8 cellular contexts compared by ENCODE assay signal in genomic region chr22:30288414-30289125, GRCh38. TPM values are rescaled to one million over a fixed set of nuclear protein-coding genes. Genes with fewer than 3 reads are reported as not detected.
DNase-seq lines count a peak whose midpoint lies in the region; ATAC-seq and TF ChIP-seq lines count a peak whose summit lies in the region.

No MANE protein-coding gene starts in this region.

- H3K9me3 ChIP-seq in heart left ventricle, result no peaks in the 10 kb centered on the region
- no peaks in the 10 kb centered on the region for H3K9me3 ChIP-seq in mesodermal cell (ENCODE audit: control insufficient read depth, low read length)
- H3K9me3 ChIP-seq in vagina, result no peaks in the 10 kb centered on the region

- intact Hi-C loops in heart left ventricle (cut with DNase I), result loop anchor here in 9 of 10 donors (1.0 to 5.0 kb wide), 11 partner anchors 23 to 136 kb away; partner anchors contain the start of genes RNF215 (in 7 of the 9), SF3A1 (in 6 of the 9), TBC1D10A (in 6 of the 9) and CCDC157 (in 5 of the 9)
- intact Hi-C loops in cardiac septum (cut with DNase I), result loop anchor here (1.0 to 2.0 kb wide), 4 partner anchors 38 to 136 kb away; partner anchors contain the start of genes SF3A1 and TBC1D10A
- intact Hi-C loops in MCF 10A (cut with micrococcal nuclease), result loop anchor here (1.0 to 2.0 kb wide), 4 partner anchors 39 to 138 kb away; partner anchors contain the start of genes CCDC157, RNF215 and SF3A1
- intact Hi-C loops in vagina (cut with DNase I), result loop anchor here (2.0 to 10.0 kb wide), 2 partner anchors 66 to 98 kb away; partner anchors contain the start of genes CCDC157, RNF215 and SF3A1

- POLR2A ChIA-PET in MCF 10A (lab: Yijun Ruan, JAX), result interaction anchor here (1.0 to 6.0 kb wide), 15 partner anchors 9 to 187 kb away, joined by 3 to 109 read pairs (median 5); partner anchors contain the start of genes CCDC157, MTFP1, RNF215 and SEC14L2

- TF ChIP-seq POLR2A in heart left ventricle (IDR thresholded peaks at IDR 0.05) (no peak), vagina (IDR thresholded peaks at IDR 0.05) (no peak)

- ATAC-seq in heart left ventricle (no peak), GM21423 (IDR thresholded peaks at IDR 0.05; ENCODE audit: unreplicated experiment) (no peak)

- DNase-seq in heart left ventricle (peak in 1 of 5 donors; percentile 51), cardiac septum (ENCODE audit: low spot score) (no peak), MCF 10A (ENCODE audit: unreplicated experiment) (no peak), vagina (ENCODE audit: extremely low spot score in 2 of 2) (no peak), H4 (ENCODE audit: low spot score) (no peak)
- DNase-seq in stimulated activated CD4-positive, alpha-beta T cell treated with anti-CD3 and anti-CD28 coated beads, Interleukin-4, amount 100 ng/mL, for 24 hours, result no peak

- no TSS peak for BruUV-seq in MCF 10A (replicated peaks; lab: Mats Ljungman, UMichigan)

- 13 to 19% (median 18%) methylated on average over 19 to 27 of the region's 27 CpGs for WGBS in heart left ventricle, 4 donors
- WGBS in mesodermal cell (ENCODE audit: insufficient coverage in 2 of 2), 2 experiments, result 25 to 30% methylated on average over 11 to 12 of the region's 27 CpGs

- no peaks in the 10 kb centered on the region for H3K36me3 Mint-ChIP-seq in MCF 10A (ENCODE audit: insufficient read depth, unreplicated experiment)

- H3K27me3 ChIP-seq in heart left ventricle (no peaks in the 10 kb centered on the region), vagina (no peaks in the 10 kb centered on the region)

- H3K36me3 ChIP-seq in heart left ventricle (peaks cover 0 to 44% (median 23%) of the 10 kb centered on the region in 9 donors), mesodermal cell (ENCODE audit: control insufficient read depth, insufficient read depth, low read length) (peaks cover 21% of the 10 kb centered on the region), vagina (peaks cover 0 to 34% of the 10 kb centered on the region in 2 donors)

- no peaks in the 10 kb centered on the region for H3K9me3 Mint-ChIP-seq in MCF 10A (ENCODE audit: unreplicated experiment)

- peaks cover 6% of the 10 kb centered on the region for H3K4me1 Mint-ChIP-seq in MCF 10A (ENCODE audit: insufficient read depth, unreplicated experiment)

- H3K4me1 ChIP-seq in heart left ventricle (peaks cover 12 to 45% (median 37%) of the 10 kb centered on the region in 12 donors), mesodermal cell (ENCODE audit: control insufficient read depth, insufficient read depth, low read length, poor library complexity, severe bottlenecking) (peaks cover 25% of the 10 kb centered on the region), vagina (peaks cover 59% of the 10 kb centered on the region)

- no peaks in the 10 kb centered on the region for H3K27me3 Mint-ChIP-seq in MCF 10A (ENCODE audit: insufficient read depth, unreplicated experiment)

- TF ChIP-seq CTCF in heart left ventricle (IDR thresholded peaks at IDR 0.05) (no peak), MCF 10A (IDR thresholded peaks at IDR 0.05; ENCODE audit: unreplicated experiment) (no peak), vagina (IDR thresholded peaks at IDR 0.05) (no peak)

- peak overlapping the region; percentile 77 for H3K4me3 Mint-ChIP-seq in MCF 10A (ENCODE audit: unreplicated experiment)

- H3K27ac Mint-ChIP-seq in MCF 10A (ENCODE audit: low read depth, unreplicated experiment), result peak overlapping the region; percentile 27

- CTCF ChIA-PET in MCF 10A (lab: Yijun Ruan, JAX), result interaction anchor here (0.6 to 3.7 kb wide), 43 partner anchors 9 to 1052 kb away, joined by 3 to 48 read pairs (median 5); partner anchors contain the start of genes RNF215, SEC14L2 and TBC1D10A

- H3K27ac ChIP-seq in heart left ventricle (peak overlapping the region; percentile 84 to 97 (median 94)), mesodermal cell (ENCODE audit: low read depth, low read length, severe bottlenecking) (peak overlapping the region; percentile 45), vagina (peak overlapping the region; percentile 97)

- H3K4me3 ChIP-seq in heart left ventricle (peak overlapping the region; percentile 62 to 99 (median 87)), mesodermal cell (ENCODE audit: extremely low read depth, insufficient read depth, low read length, poor library complexity, severe bottlenecking) (peak overlapping the region; percentile 66), vagina (peak overlapping the region; percentile 99 to 100)

RNA-seq across cellular contexts. Expression of gene CASTOR1, which starts 0.7 kb away (rescaled TPM):
- 10 to 100 TPM in 3 of 9 donors, 1 to 10 TPM in 6; 3.8 to 16.6 (median 7.1) TPM for total RNA-seq in heart left ventricle
- polyA plus RNA-seq in heart left ventricle, result 10 to 100 TPM in 1 of 2 donors, 1 to 10 TPM in 1; 7.0 to 10.2 TPM
- total RNA-seq in cardiac septum, result 5.0 TPM
- total RNA-seq in MCF 10A (2022), result 1.2 and 4.8 TPM in 2 replicates
- 14.2 TPM for polyA plus RNA-seq in mesodermal cell (2013, experiment 1 of 2)
- polyA plus RNA-seq in mesodermal cell (2013, experiment 2 of 2), result 9.1 TPM
- 51.8 TPM for total RNA-seq in vagina
- 2.9 and 6.6 TPM in 2 replicates for total RNA-seq in H4 (2014; rRNA removed; shearing (Covaris generic))

RNA-seq across cellular contexts. Expression of gene OSM, which starts 21.9 kb away (rescaled TPM):
- total RNA-seq in heart left ventricle (1 to 10 TPM in 2 of 9 donors, under 1 TPM in 5, not detected in 2; 0.17 to 5.0 (median 0.42) TPM), cardiac septum (0.32 TPM), MCF 10A (2022) (not detected in 2 replicates), vagina (not detected)
- polyA plus RNA-seq in heart left ventricle, result under 1 TPM; 0.25 to 0.27 TPM
- not detected for polyA plus RNA-seq in mesodermal cell (2013, experiment 1 of 2)
- not detected for polyA plus RNA-seq in mesodermal cell (2013, experiment 2 of 2)
- not detected in 2 replicates for total RNA-seq in H4 (2014; rRNA removed; shearing (Covaris generic))

RNA-seq across cellular contexts. Expression of gene TBC1D10A, which starts 38.2 kb away (rescaled TPM):
- total RNA-seq in heart left ventricle, result 10 to 100 TPM in 1 of 9 donors, 1 to 10 TPM in 8; 4.3 to 10.1 (median 7.1) TPM
- polyA plus RNA-seq in heart left ventricle, result 1 to 10 TPM; 4.5 to 9.5 TPM
- total RNA-seq in cardiac septum, result 5.7 TPM
- total RNA-seq in MCF 10A (2022), result 11.1 and 13.1 TPM in 2 replicates
- polyA plus RNA-seq in mesodermal cell (2013, experiment 1 of 2), result 15.8 TPM
- 13.3 TPM for polyA plus RNA-seq in mesodermal cell (2013, experiment 2 of 2)
- 51.3 TPM for total RNA-seq in vagina
- total RNA-seq in H4 (2014; rRNA removed; shearing (Covaris generic)), result 7.5 and 8.4 TPM in 2 replicates

RNA-seq across cellular contexts. Expression of gene LIF, which starts 42.0 kb away (rescaled TPM):
- total RNA-seq in heart left ventricle (10 to 100 TPM in 1 of 9 donors, 1 to 10 TPM in 1, under 1 TPM in 6, not detected in 1; 0.12 to 11.6 (median 0.70) TPM), cardiac septum (0.78 TPM), MCF 10A (2022) (9.5 and 19.3 TPM in 2 replicates), vagina (0.49 TPM)
- polyA plus RNA-seq in heart left ventricle, result under 1 TPM; 0.46 to 0.78 TPM
- 1.5 TPM for polyA plus RNA-seq in mesodermal cell (2013, experiment 1 of 2)
- polyA plus RNA-seq in mesodermal cell (2013, experiment 2 of 2), result 0.61 TPM
- 2.2 and 3.9 TPM in 2 replicates for total RNA-seq in H4 (2014; rRNA removed; shearing (Covaris generic))

Comparison
In these comparisons a context has a peak if more than half of its experiments do, and no peak if none do; other contexts are left out.
1. H3K27ac ChIP-seq: peak in every context shown above with its lines; median percentile 97 in vagina; 94 in heart left ventricle; 45 in mesodermal cell.